21 cellular contexts compared by ENCODE assay signal in genomic region chr11:61054927-61055562, GRCh38. TPM values are rescaled to one million over a fixed set of nuclear protein-coding genes. Genes with fewer than 3 reads are reported as not detected.
A peak's percentile ranks its signal among the peaks of the same experiment; 100 is the strongest.
DNase-seq lines count a peak whose midpoint lies in the region; TF ChIP-seq lines count a peak whose summit lies in the region.
"Had no signal": no experiment of that assay in that cellular context is flagged by ENCODE, and none has a peak within 500 bp of the region (broad histone marks: within the 10 kb centered on the region; RNA-seq: fewer than 3 reads in every experiment).

No MANE protein-coding gene starts in this region.

- no peak for TF ChIP-seq POLR2A in sigmoid colon (IDR thresholded peaks at IDR 0.05)

- no peak overlapping the region for H2AFZ ChIP-seq in smooth muscle cell (ENCODE audit: low read depth)

- no peak for TF ChIP-seq EP300 in sigmoid colon (IDR thresholded peaks at IDR 0.05)

- no peaks in the 10 kb centered on the region for H4K20me1 ChIP-seq in smooth muscle cell (ENCODE audit: low read depth)

- H3K27me3 Mint-ChIP-seq in activated T-helper 2 cell treated with anti-CD3 and anti-CD28 coated beads, Interferon-gamma antibody, Interleukin-2, Interleukin-4, amounts not matched to agents 10 μg/mL and 5 μg/mL and 100 μg/mL, durations not matched to agents 14 hours and 24 hours and 36 hours (ENCODE audit: low read depth), result no peaks in the 10 kb centered on the region
- H3K27me3 Mint-ChIP-seq: stimulated activated naive CD8-positive, alpha-beta T cell treated with anti-CD3 and anti-CD28 coated beads, Interleukin-15, Interleukin-2, amounts not matched to agents 100 ng/mL and 50 ng/mL, for 24 hours had no signal

- H3K27ac Mint-ChIP-seq in activated T-helper 2 cell treated with anti-CD3 and anti-CD28 coated beads, Interferon-gamma antibody, Interleukin-2, Interleukin-4, amounts not matched to agents 10 μg/mL and 5 μg/mL and 100 μg/mL, durations not matched to agents 14 hours and 24 hours and 36 hours, result peak overlapping the region; percentile 96
- H3K27ac Mint-ChIP-seq: CD8-positive, alpha-beta T cell had no signal

- H3K4me1 ChIP-seq in sigmoid colon, result no peaks in the 10 kb centered on the region
- no peaks in the 10 kb centered on the region for H3K4me1 ChIP-seq in smooth muscle cell (ENCODE audit: low read depth)

- no peaks in the 10 kb centered on the region for H3K27me3 ChIP-seq in sigmoid colon
- no peaks in the 10 kb centered on the region for H3K27me3 ChIP-seq in smooth muscle cell (ENCODE audit: low read depth)
- H3K27me3 ChIP-seq: esophagus squamous epithelium, heart left ventricle had no signal

- H3F3A ChIP-seq in smooth muscle cell (ENCODE audit: low read depth), result no peaks in the 10 kb centered on the region

- no peak overlapping the region for H3K9ac ChIP-seq in smooth muscle cell (ENCODE audit: low read depth)

- peaks cover 88% of the 10 kb centered on the region for H3K36me3 Mint-ChIP-seq in activated T-helper 2 cell treated with anti-CD3 and anti-CD28 coated beads, Interferon-gamma antibody, Interleukin-2, Interleukin-4, amounts not matched to agents 10 μg/mL and 5 μg/mL and 100 μg/mL, durations not matched to agents 14 hours and 24 hours and 36 hours (ENCODE audit: low read depth)
- H3K36me3 Mint-ChIP-seq: CD8-positive, alpha-beta T cell had no signal

- H3K36me3 ChIP-seq in sigmoid colon, result no peaks in the 10 kb centered on the region
- H3K36me3 ChIP-seq in smooth muscle cell (ENCODE audit: low read depth), result no peaks in the 10 kb centered on the region
- H3K36me3 ChIP-seq: esophagus squamous epithelium, heart left ventricle had no signal

- intact Hi-C loops in activated T-helper 2 cell treated with anti-CD3 and anti-CD28 coated beads, Interferon-gamma antibody, Interleukin-2, Interleukin-4, amounts not matched to agents 10 μg/mL and 5 μg/mL and 100 μg/mL, durations not matched to agents 14 hours and 24 hours and 36 hours (cut with micrococcal nuclease), result loop anchor here (1.0 kb wide), 1 partner anchor 27 kb away; no protein-coding TSS in a partner anchor
- intact Hi-C loops in sigmoid colon (cut with DNase I), result no loop called here

- no peaks in the 10 kb centered on the region for H3K79me2 ChIP-seq in smooth muscle cell (ENCODE audit: low read depth)

- H3K27ac ChIP-seq in sigmoid colon (no peak overlapping the region), smooth muscle cell (ENCODE audit: low read depth) (no peak overlapping the region)
- H3K27ac ChIP-seq: esophagus squamous epithelium, heart left ventricle had no signal

- H3K9me3 Mint-ChIP-seq in activated T-helper 2 cell treated with anti-CD3 and anti-CD28 coated beads, Interferon-gamma antibody, Interleukin-2, Interleukin-4, amounts not matched to agents 10 μg/mL and 5 μg/mL and 100 μg/mL, durations not matched to agents 14 hours and 24 hours and 36 hours, result peaks cover 6% of the 10 kb centered on the region
- H3K9me3 Mint-ChIP-seq: CD8-positive, alpha-beta T cell; stimulated activated naive CD8-positive, alpha-beta T cell treated with anti-CD3 and anti-CD28 coated beads, Interleukin-15, Interleukin-2, amounts not matched to agents 100 ng/mL and 50 ng/mL, for 24 hours had no signal

- H3K4me3 Mint-ChIP-seq in activated T-helper 2 cell treated with anti-CD3 and anti-CD28 coated beads, Interferon-gamma antibody, Interleukin-2, Interleukin-4, amounts not matched to agents 10 μg/mL and 5 μg/mL and 100 μg/mL, durations not matched to agents 14 hours and 24 hours and 36 hours (ENCODE audit: low read depth), result peak overlapping the region; percentile 47
- H3K4me3 Mint-ChIP-seq: CD8-positive, alpha-beta T cell; stimulated activated naive CD8-positive, alpha-beta T cell treated with anti-CD3 and anti-CD28 coated beads, Interleukin-15, Interleukin-2, amounts not matched to agents 100 ng/mL and 50 ng/mL, for 24 hours had no signal

- H3K4me2 ChIP-seq in smooth muscle cell, result no peak overlapping the region

- no peak for TF ChIP-seq CTCF in sigmoid colon (IDR thresholded peaks at IDR 0.05)
- no peak for TF ChIP-seq CTCF in smooth muscle cell (IDR thresholded peaks at IDR 0.05; ENCODE audit: borderline replicate concordance, insufficient read depth, poor library complexity, severe bottlenecking)

- no peaks in the 10 kb centered on the region for H3K9me3 ChIP-seq in sigmoid colon
- no peaks in the 10 kb centered on the region for H3K9me3 ChIP-seq in smooth muscle cell (replicated peaks; ENCODE audit: low read depth)
- H3K9me3 ChIP-seq: esophagus squamous epithelium, heart left ventricle had no signal

- peak; percentile 54 for DNase-seq in activated CD8-positive, alpha-beta memory T cell treated with anti-CD3 and anti-CD28 coated beads for 24 hours
- no peak for DNase-seq in activated CD8-positive, alpha-beta memory T cell treated with anti-CD3 and anti-CD28 coated beads, Interleukin-2, amount 50 U/mL, for 4 hours
- DNase-seq in SW480 (ENCODE audit: low spot score) (peak; percentile 4), sigmoid colon (peak; percentile 57), OCI-M1 (lab: John Stamatoyannopoulos, UW) (no peak), smooth muscle cell (lab: John Stamatoyannopoulos, UW; ENCODE audit: unreplicated experiment) (no peak), SKM-1 treated with dmso at 0.1 percent for 144 hours (lab: John Stamatoyannopoulos, UW; ENCODE audit: unreplicated experiment) (no peak)
- DNase-seq in activated T-helper 2 cell treated with anti-CD3 and anti-CD28 coated beads, Interferon-gamma antibody, Interleukin-2, Interleukin-4, amounts not matched to agents 10 μg/mL and 5 μg/mL and 100 μg/mL, durations not matched to agents 14 hours and 24 hours and 36 hours (ENCODE audit: low spot score), result no peak
- DNase-seq: CD8-positive, alpha-beta T cell; dermis blood vessel endothelial cell; esophagus squamous epithelium; heart left ventricle; mesendoderm; NCI-H1436; NCI-H446; retina; SHP77; T-helper 9 cell had no signal

- WGBS in sigmoid colon, 2 donors, result 86 to 89% methylated on average over 16 of the region's 16 CpGs
- 90% methylated on average over 16 of the region's 16 CpGs for WGBS in smooth muscle cell (ENCODE audit: low lambda C conversion rate)

- H3K4me3 ChIP-seq in sigmoid colon, result no peak overlapping the region
- H3K4me3 ChIP-seq in smooth muscle cell, result no peak overlapping the region
- H3K4me3 ChIP-seq: esophagus squamous epithelium, heart left ventricle had no signal

- H3K4me1 Mint-ChIP-seq in activated T-helper 2 cell treated with anti-CD3 and anti-CD28 coated beads, Interferon-gamma antibody, Interleukin-2, Interleukin-4, amounts not matched to agents 10 μg/mL and 5 μg/mL and 100 μg/mL, durations not matched to agents 14 hours and 24 hours and 36 hours (ENCODE audit: low read depth), result peaks cover 80% of the 10 kb centered on the region

RNA-seq across cellular contexts. Expression of gene CD5, which starts 47.2 kb away (rescaled TPM):
- 395 and 399 TPM in 2 replicates for total RNA-seq in activated T-helper 2 cell treated with anti-CD3 and anti-CD28 coated beads, Interferon-gamma antibody, Interleukin-2, Interleukin-4, amounts not matched to agents 10 μg/mL and 5 μg/mL and 100 μg/mL, durations not matched to agents 14 hours and 24 hours and 36 hours
- under 1 TPM in 2 of 4 donors, not detected in 2; 0.54 to 0.55 TPM for total RNA-seq in sigmoid colon
- polyA plus RNA-seq in sigmoid colon, result 10 to 100 TPM in 1 of 3 donors, under 1 TPM in 2; 0.23 to 12.3 (median 0.60) TPM
- not detected in 2 replicates for total RNA-seq in smooth muscle cell
- 0.10 and 0.72 TPM in 2 replicates for polyA plus RNA-seq in smooth muscle cell
- total RNA-seq: Daoy, dermis blood vessel endothelial cell had no signal
- polyA plus RNA-seq: keratinocyte had no signal

Comparison
In these comparisons a context has a peak if more than half of its experiments do, and no peak if none do; other contexts are left out.
1. DNase-seq: peak in activated CD8-positive, alpha-beta memory T cell treated with anti-CD3 and anti-CD28 coated beads for 24 hours (single experiment), SW480 (single experiment) and sigmoid colon (single experiment); none in activated CD8-positive, alpha-beta memory T cell treated with anti-CD3 and anti-CD28 coated beads, Interleukin-2, amount 50 U/mL, for 4 hours (single experiment), activated T-helper 2 cell treated with anti-CD3 and anti-CD28 coated beads, Interferon-gamma antibody, Interleukin-2, Interleukin-4, amounts not matched to agents 10 μg/mL and 5 μg/mL and 100 μg/mL, durations not matched to agents 14 hours and 24 hours and 36 hours (single experiment), OCI-M1 (single experiment), smooth muscle cell (single experiment) and SKM-1 treated with dmso at 0.1 percent for 144 hours (single experiment).
2. RNA of gene CD5, which starts 47.2 kb away (total RNA-seq): 395 to 399 TPM in activated T-helper 2 cell treated with anti-CD3 and anti-CD28 coated beads, Interferon-gamma antibody, Interleukin-2, Interleukin-4, amounts not matched to agents 10 μg/mL and 5 μg/mL and 100 μg/mL, durations not matched to agents 14 hours and 24 hours and 36 hours; 0.54 to 0.55 TPM in sigmoid colon and not detected in smooth muscle cell; every median in the first group is over 100 times any median in the second.